Comparison of ENCODE assay signal across 9 cellular contexts in the genomic region with DNA sequence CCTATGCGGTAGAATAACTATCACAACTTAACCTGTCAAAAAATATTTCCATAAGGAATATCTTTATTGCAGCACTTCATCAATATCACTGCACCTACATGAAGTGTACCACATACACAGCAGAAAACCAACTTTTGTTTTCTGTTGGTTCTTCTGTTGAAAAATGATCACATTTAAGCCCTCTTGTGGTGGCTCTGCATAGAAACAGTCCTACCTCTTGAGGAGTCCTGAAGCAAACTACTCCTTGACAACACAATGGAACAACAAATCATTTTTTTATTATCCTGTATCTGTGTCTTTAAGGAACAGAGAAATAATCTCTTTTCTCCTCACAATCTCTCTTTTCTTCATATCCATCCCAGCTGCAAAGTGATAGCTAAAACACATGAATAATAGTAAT.
A peak's percentile ranks its signal among the peaks of the same experiment; 100 is the strongest.
DNase-seq lines count a peak whose midpoint lies in the region; ATAC-seq and TF ChIP-seq lines count a peak whose summit lies in the region.
"Had no signal": no experiment of that assay in that cellular context is flagged by ENCODE, and none has a peak within 500 bp of the region (broad histone marks: within the 10 kb centered on the region; RNA-seq: fewer than 3 reads in every experiment).

No MANE protein-coding gene starts in this region.

- ATAC-seq in HG02610 (IDR thresholded peaks at IDR 0.05; ENCODE audit: unreplicated experiment), result peak; percentile 41
- peak; percentile 83 for ATAC-seq in SK-N-SH treated with all-trans-retinoic acid at 6 μM for 48 hours
- no peak for ATAC-seq in HG03135 (IDR thresholded peaks at IDR 0.05; ENCODE audit: unreplicated experiment)
- ATAC-seq: natural killer cell treated with Interleukin-12 subunit alpha and Interleukin-12 subunit beta and Interleukin-15 and Interleukin-18, amount 100 ng/mL, for 72 hours had no signal

- DNase-seq in DMS 273 treated with DMSO at 0.1 percent for 48 hours (lab: John Stamatoyannopoulos, UW) (peak; percentile 2), kidney glomerular epithelial cell (lab: John Stamatoyannopoulos, UW) (peak; percentile 15), medulla oblongata (ENCODE audit: extremely low spot score) (no peak)
- no peak for DNase-seq in activated CD8-positive, alpha-beta memory T cell treated with anti-CD3 and anti-CD28 coated beads, Interleukin-2, amount 50 U/mL, for 48 hours
- DNase-seq in activated T-cell treated with anti-CD3 and anti-CD28 coated beads, Interleukin-2, amount 50 U/mL, for 1 hour, result no peak

TF ChIP-seq in SK-N-SH treated with all-trans-retinoic acid at 6 μM for 48 hours, 23 proteins besides CTCF, POLR2A, EP300 and RAD21:
- no peak for TF ChIP-seq ZFP30 (CRISPR knock-in tag; IDR thresholded peaks at IDR 0.05)
- TF ChIP-seq TCF4 (CRISPR knock-in tag; IDR thresholded peaks at IDR 0.05; ENCODE audit: borderline replicate concordance), result no peak
- TF ChIP-seq ZNF70 (CRISPR knock-in tag; IDR thresholded peaks at IDR 0.05), result no peak
- no peak for TF ChIP-seq CSDC2 (CRISPR knock-in tag; IDR thresholded peaks at IDR 0.05)
- TF ChIP-seq, protein P1, sequence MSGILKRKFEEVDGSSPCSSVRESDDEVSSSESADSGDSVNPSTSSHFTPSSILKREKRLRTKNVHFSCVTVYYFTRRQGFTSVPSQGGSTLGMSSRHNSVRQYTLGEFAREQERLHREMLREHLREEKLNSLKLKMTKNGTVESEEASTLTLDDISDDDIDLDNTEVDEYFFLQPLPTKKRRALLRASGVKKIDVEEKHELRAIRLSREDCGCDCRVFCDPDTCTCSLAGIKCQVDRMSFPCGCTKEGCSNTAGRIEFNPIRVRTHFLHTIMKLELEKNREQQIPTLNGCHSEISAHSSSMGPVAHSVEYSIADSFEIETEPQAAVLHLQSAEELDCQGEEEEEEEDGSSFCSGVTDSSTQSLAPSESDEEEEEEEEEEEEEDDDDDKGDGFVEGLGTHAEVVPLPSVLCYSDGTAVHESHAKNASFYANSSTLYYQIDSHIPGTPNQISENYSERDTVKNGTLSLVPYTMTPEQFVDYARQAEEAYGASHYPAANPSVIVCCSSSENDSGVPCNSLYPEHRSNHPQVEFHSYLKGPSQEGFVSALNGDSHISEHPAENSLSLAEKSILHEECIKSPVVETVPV (CRISPR knock-in tag; IDR thresholded peaks at IDR 0.05), result no peak
- TF ChIP-seq, protein P2, sequence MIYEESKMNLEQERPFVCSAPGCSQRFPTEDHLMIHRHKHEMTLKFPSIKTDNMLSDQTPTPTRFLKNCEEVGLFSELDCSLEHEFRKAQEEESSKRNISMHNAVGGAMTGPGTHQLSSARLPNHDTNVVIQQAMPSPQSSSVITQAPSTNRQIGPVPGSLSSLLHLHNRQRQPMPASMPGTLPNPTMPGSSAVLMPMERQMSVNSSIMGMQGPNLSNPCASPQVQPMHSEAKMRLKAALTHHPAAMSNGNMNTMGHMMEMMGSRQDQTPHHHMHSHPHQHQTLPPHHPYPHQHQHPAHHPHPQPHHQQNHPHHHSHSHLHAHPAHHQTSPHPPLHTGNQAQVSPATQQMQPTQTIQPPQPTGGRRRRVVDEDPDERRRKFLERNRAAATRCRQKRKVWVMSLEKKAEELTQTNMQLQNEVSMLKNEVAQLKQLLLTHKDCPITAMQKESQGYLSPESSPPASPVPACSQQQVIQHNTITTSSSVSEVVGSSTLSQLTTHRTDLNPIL (CRISPR knock-in tag; IDR thresholded peaks at IDR 0.05; ENCODE audit: low read depth), result no peak
- TF ChIP-seq ZC3H10 (CRISPR knock-in tag; IDR thresholded peaks at IDR 0.05), result no peak
- TF ChIP-seq SNAI2 (CRISPR knock-in tag; IDR thresholded peaks at IDR 0.05), result no peak
- no peak for TF ChIP-seq ZNF565 (CRISPR knock-in tag; conservative IDR thresholded peaks at IDR 0.05; ENCODE audit: low read depth)
- TF ChIP-seq, protein P3, sequence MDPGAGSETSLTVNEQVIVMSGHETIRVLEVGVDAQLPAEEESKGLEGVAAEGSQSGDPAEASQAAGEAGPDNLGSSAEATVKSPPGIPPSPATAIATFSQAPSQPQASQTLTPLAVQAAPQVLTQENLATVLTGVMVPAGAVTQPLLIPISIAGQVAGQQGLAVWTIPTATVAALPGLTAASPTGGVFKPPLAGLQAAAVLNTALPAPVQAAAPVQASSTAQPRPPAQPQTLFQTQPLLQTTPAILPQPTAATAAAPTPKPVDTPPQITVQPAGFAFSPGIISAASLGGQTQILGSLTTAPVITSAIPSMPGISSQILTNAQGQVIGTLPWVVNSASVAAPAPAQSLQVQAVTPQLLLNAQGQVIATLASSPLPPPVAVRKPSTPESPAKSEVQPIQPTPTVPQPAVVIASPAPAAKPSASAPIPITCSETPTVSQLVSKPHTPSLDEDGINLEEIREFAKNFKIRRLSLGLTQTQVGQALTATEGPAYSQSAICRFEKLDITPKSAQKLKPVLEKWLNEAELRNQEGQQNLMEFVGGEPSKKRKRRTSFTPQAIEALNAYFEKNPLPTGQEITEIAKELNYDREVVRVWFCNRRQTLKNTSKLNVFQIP (CRISPR knock-in tag; IDR thresholded peaks at IDR 0.05; ENCODE audit: borderline replicate concordance, low read depth), result no peak
- TF ChIP-seq RARB (CRISPR knock-in tag; IDR thresholded peaks at IDR 0.05), result no peak
- no peak for TF ChIP-seq ISL1 (CRISPR knock-in tag; IDR thresholded peaks at IDR 0.05)
- TF ChIP-seq, protein P4, sequence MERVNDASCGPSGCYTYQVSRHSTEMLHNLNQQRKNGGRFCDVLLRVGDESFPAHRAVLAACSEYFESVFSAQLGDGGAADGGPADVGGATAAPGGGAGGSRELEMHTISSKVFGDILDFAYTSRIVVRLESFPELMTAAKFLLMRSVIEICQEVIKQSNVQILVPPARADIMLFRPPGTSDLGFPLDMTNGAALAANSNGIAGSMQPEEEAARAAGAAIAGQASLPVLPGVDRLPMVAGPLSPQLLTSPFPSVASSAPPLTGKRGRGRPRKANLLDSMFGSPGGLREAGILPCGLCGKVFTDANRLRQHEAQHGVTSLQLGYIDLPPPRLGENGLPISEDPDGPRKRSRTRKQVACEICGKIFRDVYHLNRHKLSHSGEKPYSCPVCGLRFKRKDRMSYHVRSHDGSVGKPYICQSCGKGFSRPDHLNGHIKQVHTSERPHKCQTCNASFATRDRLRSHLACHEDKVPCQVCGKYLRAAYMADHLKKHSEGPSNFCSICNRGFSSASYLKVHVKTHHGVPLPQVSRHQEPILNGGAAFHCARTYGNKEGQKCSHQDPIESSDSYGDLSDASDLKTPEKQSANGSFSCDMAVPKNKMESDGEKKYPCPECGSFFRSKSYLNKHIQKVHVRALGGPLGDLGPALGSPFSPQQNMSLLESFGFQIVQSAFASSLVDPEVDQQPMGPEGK (CRISPR knock-in tag; IDR thresholded peaks at IDR 0.05; ENCODE audit: borderline replicate concordance), result no peak
- no peak for TF ChIP-seq OSR1 (CRISPR knock-in tag; IDR thresholded peaks at IDR 0.05)
- TF ChIP-seq ESRRG (CRISPR knock-in tag; IDR thresholded peaks at IDR 0.05), result no peak
- no peak for TF ChIP-seq GLIS3 (CRISPR knock-in tag; IDR thresholded peaks at IDR 0.05)
- TF ChIP-seq PPARA (CRISPR knock-in tag; IDR thresholded peaks at IDR 0.05; ENCODE audit: borderline replicate concordance), result no peak
- no peak for TF ChIP-seq ARNTL (CRISPR knock-in tag; IDR thresholded peaks at IDR 0.05; ENCODE audit: borderline replicate concordance, low read depth)
- TF ChIP-seq TOX (CRISPR knock-in tag; IDR thresholded peaks at IDR 0.05; ENCODE audit: borderline replicate concordance), result no peak
- TF ChIP-seq, protein P5, sequence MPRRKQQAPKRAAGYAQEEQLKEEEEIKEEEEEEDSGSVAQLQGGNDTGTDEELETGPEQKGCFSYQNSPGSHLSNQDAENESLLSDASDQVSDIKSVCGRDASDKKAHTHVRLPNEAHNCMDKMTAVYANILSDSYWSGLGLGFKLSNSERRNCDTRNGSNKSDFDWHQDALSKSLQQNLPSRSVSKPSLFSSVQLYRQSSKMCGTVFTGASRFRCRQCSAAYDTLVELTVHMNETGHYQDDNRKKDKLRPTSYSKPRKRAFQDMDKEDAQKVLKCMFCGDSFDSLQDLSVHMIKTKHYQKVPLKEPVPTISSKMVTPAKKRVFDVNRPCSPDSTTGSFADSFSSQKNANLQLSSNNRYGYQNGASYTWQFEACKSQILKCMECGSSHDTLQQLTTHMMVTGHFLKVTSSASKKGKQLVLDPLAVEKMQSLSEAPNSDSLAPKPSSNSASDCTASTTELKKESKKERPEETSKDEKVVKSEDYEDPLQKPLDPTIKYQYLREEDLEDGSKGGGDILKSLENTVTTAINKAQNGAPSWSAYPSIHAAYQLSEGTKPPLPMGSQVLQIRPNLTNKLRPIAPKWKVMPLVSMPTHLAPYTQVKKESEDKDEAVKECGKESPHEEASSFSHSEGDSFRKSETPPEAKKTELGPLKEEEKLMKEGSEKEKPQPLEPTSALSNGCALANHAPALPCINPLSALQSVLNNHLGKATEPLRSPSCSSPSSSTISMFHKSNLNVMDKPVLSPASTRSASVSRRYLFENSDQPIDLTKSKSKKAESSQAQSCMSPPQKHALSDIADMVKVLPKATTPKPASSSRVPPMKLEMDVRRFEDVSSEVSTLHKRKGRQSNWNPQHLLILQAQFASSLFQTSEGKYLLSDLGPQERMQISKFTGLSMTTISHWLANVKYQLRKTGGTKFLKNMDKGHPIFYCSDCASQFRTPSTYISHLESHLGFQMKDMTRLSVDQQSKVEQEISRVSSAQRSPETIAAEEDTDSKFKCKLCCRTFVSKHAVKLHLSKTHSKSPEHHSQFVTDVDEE (CRISPR knock-in tag; IDR thresholded peaks at IDR 0.05), result no peak

Comparison
In these comparisons a context has a peak if more than half of its experiments do, and no peak if none do; other contexts are left out.
1. DNase-seq: peak in DMS 273 treated with DMSO at 0.1 percent for 48 hours (single experiment) and kidney glomerular epithelial cell (single experiment); none in activated CD8-positive, alpha-beta memory T cell treated with anti-CD3 and anti-CD28 coated beads, Interleukin-2, amount 50 U/mL, for 48 hours (single experiment), activated T-cell treated with anti-CD3 and anti-CD28 coated beads, Interleukin-2, amount 50 U/mL, for 1 hour (single experiment) and medulla oblongata (single experiment).